Comparison of ENCODE assay signal across 9 cellular contexts in the genomic region with DNA sequence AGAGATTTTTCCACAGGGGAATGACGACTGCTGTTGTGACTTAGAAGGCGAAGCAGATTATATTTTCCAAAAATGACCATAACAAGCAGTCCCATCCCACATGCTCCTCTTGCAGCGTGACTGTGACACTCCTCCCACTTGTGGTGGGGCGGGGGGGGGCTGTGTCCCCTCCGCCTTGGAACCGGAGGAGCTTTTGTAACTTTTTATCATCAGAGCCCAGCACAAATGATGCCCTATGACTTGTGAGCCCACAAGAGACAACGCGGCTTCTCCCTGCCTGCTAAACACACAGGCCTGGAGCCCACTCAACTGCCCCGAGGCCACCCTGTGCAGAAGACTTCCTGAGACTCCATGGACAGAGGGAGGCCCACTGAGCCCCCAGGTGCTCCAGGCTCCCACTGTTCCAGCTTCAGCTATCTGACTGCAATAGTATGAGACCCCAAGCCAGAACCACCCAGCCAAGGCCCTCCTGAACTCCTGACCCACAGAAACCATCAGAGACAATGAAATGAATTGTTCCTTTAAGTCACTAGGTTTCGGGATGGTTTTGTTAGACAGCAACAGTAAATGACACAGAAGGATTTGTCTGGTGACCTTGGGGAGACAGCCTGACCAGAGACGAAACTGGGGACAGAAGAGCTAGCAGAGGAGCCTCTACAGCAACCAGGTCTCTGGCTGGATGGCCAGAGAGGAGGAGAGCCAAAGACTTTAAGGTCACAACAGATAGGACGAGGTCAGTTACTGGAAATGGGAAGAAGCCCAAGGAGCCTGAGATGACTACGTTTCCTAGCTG. TPM values are rescaled to one million over a fixed set of nuclear protein-coding genes. Genes with fewer than 3 reads are reported as not detected.
A peak's percentile ranks its signal among the peaks of the same experiment; 100 is the strongest.
DNase-seq lines count a peak whose midpoint lies in the region; ATAC-seq and TF ChIP-seq lines count a peak whose summit lies in the region.
"Had no signal": no experiment of that assay in that cellular context is flagged by ENCODE, and none has a peak within 500 bp of the region (broad histone marks: within the 10 kb centered on the region; RNA-seq: fewer than 3 reads in every experiment).

No MANE protein-coding gene starts in this region.

- H3K27me3 ChIP-seq in endodermal cell (ENCODE audit: control insufficient read depth, insufficient read depth, low read length, poor library complexity, severe bottlenecking) = no peaks in the 10 kb centered on the region
- H3K27me3 ChIP-seq in tibial artery = no peaks in the 10 kb centered on the region

- DNase-seq in activated CD4-positive, alpha-beta T cell treated with anti-CD3 and anti-CD28 coated beads for 36 hours = no peak
- no peak for DNase-seq in activated CD4-positive, alpha-beta T cell treated with anti-CD3 and anti-CD28 coated beads, Interleukin-2, amount 50 U/mL, for 4 hours
- no peak for DNase-seq in endodermal cell
- no peak for DNase-seq in natural killer cell treated with Interleukin-12 subunit alpha and Interleukin-12 subunit beta and Interleukin-15 and Interleukin-18, amount 100 ng/mL, for 72 hours (ENCODE audit: low spot score)
- peak; percentile 62 to 89 for DNase-seq in tibial artery
- DNase-seq in mucosa of descending colon = no peak
- DNase-seq in activated CD8-positive, alpha-beta memory T cell treated with anti-CD3 and anti-CD28 coated beads, Interleukin-2, amount 50 U/mL, for 4 hours = no peak
- DNase-seq in midbrain (lab: John Stamatoyannopoulos, UW) = no peak
- DNase-seq: activated B cell treated with CpG ODN at 0.5 μM for 24 hours had no signal

- no peak for ATAC-seq in activated CD4-positive, alpha-beta T cell treated with anti-CD3 and anti-CD28 coated beads for 36 hours
- no peak for ATAC-seq in natural killer cell treated with Interleukin-12 subunit alpha and Interleukin-12 subunit beta and Interleukin-15 and Interleukin-18, amount 100 ng/mL, for 72 hours
- ATAC-seq in mucosa of descending colon = no peak

- H3K27me3 Mint-ChIP-seq in activated CD4-positive, alpha-beta T cell treated with anti-CD3 and anti-CD28 coated beads for 36 hours = no peaks in the 10 kb centered on the region
- no peaks in the 10 kb centered on the region for H3K27me3 Mint-ChIP-seq in endodermal cell (ENCODE audit: insufficient read depth)
- H3K27me3 Mint-ChIP-seq in natural killer cell treated with Interleukin-12 subunit alpha and Interleukin-12 subunit beta and Interleukin-15 and Interleukin-18, amount 100 ng/mL, for 72 hours = no peaks in the 10 kb centered on the region
- H3K27me3 Mint-ChIP-seq: activated B cell treated with CpG ODN at 0.5 μM for 24 hours had no signal

- H3K4me3 ChIP-seq in endodermal cell (ENCODE audit: low read length) (no peak overlapping the region), tibial artery (peak overlapping the region in 1 of 2 donors; percentile 5), mucosa of descending colon (no peak overlapping the region)

- peaks cover 89% of the 10 kb centered on the region for H3K4me1 Mint-ChIP-seq in activated CD4-positive, alpha-beta T cell treated with anti-CD3 and anti-CD28 coated beads for 36 hours
- H3K4me1 Mint-ChIP-seq in endodermal cell = peaks cover 14% of the 10 kb centered on the region
- peaks cover 63 to 70% of the 10 kb centered on the region in 2 donors for H3K4me1 Mint-ChIP-seq in natural killer cell treated with Interleukin-12 subunit alpha and Interleukin-12 subunit beta and Interleukin-15 and Interleukin-18, amount 100 ng/mL, for 72 hours (ENCODE audit: low read depth in 2 of 2)

- H3K4me3 Mint-ChIP-seq in activated CD4-positive, alpha-beta T cell treated with anti-CD3 and anti-CD28 coated beads for 36 hours = no peak overlapping the region
- H3K4me3 Mint-ChIP-seq in endodermal cell = no peak overlapping the region
- H3K4me3 Mint-ChIP-seq in natural killer cell treated with Interleukin-12 subunit alpha and Interleukin-12 subunit beta and Interleukin-15 and Interleukin-18, amount 100 ng/mL, for 72 hours = no peak overlapping the region
- H3K4me3 Mint-ChIP-seq: activated B cell treated with CpG ODN at 0.5 μM for 24 hours had no signal

- H3K36me3 ChIP-seq in endodermal cell (ENCODE audit: control insufficient read depth, insufficient read depth, low read length) (peaks cover 31% of the 10 kb centered on the region), tibial artery (no peaks in the 10 kb centered on the region), mucosa of descending colon (ENCODE audit: low read depth) (no peaks in the 10 kb centered on the region)

- POLR2A ChIA-PET in activated CD4-positive, alpha-beta T cell treated with anti-CD3 and anti-CD28 coated beads for 36 hours (lab: Charles Lee) = interaction anchor here (0.8 kb wide), 1 partner anchor 28 kb away, joined by 3 read pairs; no protein-coding TSS in a partner anchor

- H3K9ac ChIP-seq in endodermal cell (ENCODE audit: extremely low read depth, low read length, poor library complexity, severe bottlenecking) = no peak overlapping the region

- 95 to 96% methylated on average over 10 to 13 of the region's 13 CpGs for WGBS in endodermal cell (ENCODE audit: insufficient coverage in 1 of 2, insufficient read length in 1 of 2), 2 experiments

- intact Hi-C loops in activated CD4-positive, alpha-beta T cell treated with anti-CD3 and anti-CD28 coated beads for 36 hours (cut with DNase I, micrococcal nuclease) = no loop called here
- intact Hi-C loops in tibial artery (cut with DNase I; ENCODE audit: low total_unique reads) (no loop called here), mucosa of descending colon (cut with DNase I, micrococcal nuclease) (no loop called here)

- H3K9me3 ChIP-seq in endodermal cell (ENCODE audit: control insufficient read depth, low read length) (no peaks in the 10 kb centered on the region), tibial artery (no peaks in the 10 kb centered on the region), mucosa of descending colon (no peaks in the 10 kb centered on the region)

- H3K27ac Mint-ChIP-seq in activated CD4-positive, alpha-beta T cell treated with anti-CD3 and anti-CD28 coated beads for 36 hours = peak overlapping the region; percentile 59
- H3K27ac Mint-ChIP-seq in endodermal cell = peak overlapping the region; percentile 42
- peak overlapping the region; percentile 26 to 56 for H3K27ac Mint-ChIP-seq in natural killer cell treated with Interleukin-12 subunit alpha and Interleukin-12 subunit beta and Interleukin-15 and Interleukin-18, amount 100 ng/mL, for 72 hours
- H3K27ac Mint-ChIP-seq: activated B cell treated with CpG ODN at 0.5 μM for 24 hours had no signal

- CTCF ChIA-PET in activated CD4-positive, alpha-beta T cell treated with anti-CD3 and anti-CD28 coated beads for 36 hours (lab: Charles Lee) = interaction anchor here (0.5 to 1.0 kb wide), 5 partner anchors 36 to 236 kb away, joined by 3 to 4 read pairs (median 3); no protein-coding TSS in a partner anchor

- peak overlapping the region; percentile 11 for H3K27ac ChIP-seq in endodermal cell (ENCODE audit: low read depth, low read length)
- peak overlapping the region; percentile 85 to 88 for H3K27ac ChIP-seq in tibial artery

- no peaks in the 10 kb centered on the region for H3K9me3 Mint-ChIP-seq in activated CD4-positive, alpha-beta T cell treated with anti-CD3 and anti-CD28 coated beads for 36 hours (ENCODE audit: low read depth)
- no peaks in the 10 kb centered on the region for H3K9me3 Mint-ChIP-seq in endodermal cell
- no peaks in the 10 kb centered on the region for H3K9me3 Mint-ChIP-seq in natural killer cell treated with Interleukin-12 subunit alpha and Interleukin-12 subunit beta and Interleukin-15 and Interleukin-18, amount 100 ng/mL, for 72 hours
- H3K9me3 Mint-ChIP-seq: activated B cell treated with CpG ODN at 0.5 μM for 24 hours had no signal

- H3K36me3 Mint-ChIP-seq in activated CD4-positive, alpha-beta T cell treated with anti-CD3 and anti-CD28 coated beads for 36 hours (ENCODE audit: low read depth) = peaks cover 11% of the 10 kb centered on the region
- peaks cover 4% of the 10 kb centered on the region for H3K36me3 Mint-ChIP-seq in endodermal cell (ENCODE audit: low read depth)
- no peaks in the 10 kb centered on the region for H3K36me3 Mint-ChIP-seq in natural killer cell treated with Interleukin-12 subunit alpha and Interleukin-12 subunit beta and Interleukin-15 and Interleukin-18, amount 100 ng/mL, for 72 hours

- TF ChIP-seq CTCF in endodermal cell (conservative IDR thresholded peaks at IDR 0.05) (no peak), tibial artery (IDR thresholded peaks at IDR 0.05) (no peak), mucosa of descending colon (IDR thresholded peaks at IDR 0.05) (no peak)

- peaks cover 10% of the 10 kb centered on the region for H3K4me1 ChIP-seq in endodermal cell (ENCODE audit: control insufficient read depth, insufficient read depth, low read length)
- H3K4me1 ChIP-seq in tibial artery = peaks cover 0 to 94% (median 78%) of the 10 kb centered on the region in 4 donors
- peaks cover 55% of the 10 kb centered on the region for H3K4me1 ChIP-seq in mucosa of descending colon (ENCODE audit: low read depth)

RNA-seq across cellular contexts. Expression of gene CAPZB, which starts 58.8 kb away (rescaled TPM):
- total RNA-seq in activated CD4-positive, alpha-beta T cell treated with anti-CD3 and anti-CD28 coated beads for 36 hours = 100 to 1,000 TPM; 320 to 346 TPM
- total RNA-seq in endodermal cell (100 to 1,000 TPM; 334 to 362 TPM), mucosa of descending colon (100 to 1,000 TPM; 346 to 393 (median 381) TPM)
- 254 TPM for polyA plus RNA-seq in endodermal cell (2013, experiment 1 of 2)
- 240 TPM for polyA plus RNA-seq in endodermal cell (2013, experiment 2 of 2)
- 100 to 1,000 TPM; 270 to 359 TPM for total RNA-seq in natural killer cell treated with Interleukin-12 subunit alpha and Interleukin-12 subunit beta and Interleukin-15 and Interleukin-18, amount 100 ng/mL, for 72 hours

Comparison
In these comparisons a context has a peak if more than half of its experiments do, and no peak if none do; other contexts are left out.
1. DNase-seq: peak in tibial artery (2 of 2); none in activated CD4-positive, alpha-beta T cell treated with anti-CD3 and anti-CD28 coated beads for 36 hours (single experiment), activated CD4-positive, alpha-beta T cell treated with anti-CD3 and anti-CD28 coated beads, Interleukin-2, amount 50 U/mL, for 4 hours (0 of 2), endodermal cell (single experiment), natural killer cell treated with Interleukin-12 subunit alpha and Interleukin-12 subunit beta and Interleukin-15 and Interleukin-18, amount 100 ng/mL, for 72 hours (single experiment), mucosa of descending colon (0 of 3), activated CD8-positive, alpha-beta memory T cell treated with anti-CD3 and anti-CD28 coated beads, Interleukin-2, amount 50 U/mL, for 4 hours (single experiment) and midbrain (single experiment).
2. Peak in every context shown above with its lines, with median percentiles within 50 percentile points of each other: H3K27ac Mint-ChIP-seq.